Comparison of ENCODE assay signal across 8 cellular contexts in genomic region chr10:6163364-6164270, GRCh38. TPM values are rescaled to one million over a fixed set of nuclear protein-coding genes. Genes with fewer than 3 reads are reported as not detected.
DNase-seq lines count a peak whose midpoint lies in the region; ATAC-seq and TF ChIP-seq lines count a peak whose summit lies in the region.

No MANE protein-coding gene starts in this region.

- no peaks in the 10 kb centered on the region for H3K27me3 ChIP-seq in foreskin keratinocyte

- DNase-seq in DMS53 (lab: John Stamatoyannopoulos, UW) = peak; percentile 98
- DNase-seq in SHP77 (lab: John Stamatoyannopoulos, UW) = peak; percentile 6 to 63
- DNase-seq in activated gamma-delta T cell (lab: John Stamatoyannopoulos, UW) = peak; percentile 95
- DNase-seq in foreskin keratinocyte = peak; percentile 60 to 68
- DNase-seq in non-pigmented ciliary epithelial cell (ENCODE audit: low read depth) = peak; percentile 27
- DNase-seq in substantia nigra (lab: John Stamatoyannopoulos, UW) = peak in 47 of 49 donors; percentile 42 to 94 (median 74)

- H3K4me1 ChIP-seq in foreskin keratinocyte = peaks cover 11% of the 10 kb centered on the region

- TF ChIP-seq CTCF in foreskin keratinocyte (conservative IDR thresholded peaks at IDR 0.05) = no peak

- peak overlapping the region; percentile 73 for H3K27ac ChIP-seq in foreskin keratinocyte
- H3K27ac ChIP-seq in substantia nigra (ENCODE audit: low read depth, low read length, poor library complexity, severe bottlenecking) = peak overlapping the region; percentile 86

- ATAC-seq in GM21528 (IDR thresholded peaks at IDR 0.05; ENCODE audit: low FRiP score, unreplicated experiment) (peak; percentile 97), foreskin keratinocyte (peak; percentile 96)

- TF ChIP-seq RAD21 in Ishikawa (IDR thresholded peaks at IDR 0.05; ENCODE audit: low read depth) = no peak

- TF ChIP-seq EP300 in Ishikawa (IDR thresholded peaks at IDR 0.05; ENCODE audit: borderline replicate concordance) = peak; percentile 25; the same call in 1 of the 2 replicates

TF ChIP-seq in Ishikawa, 13 proteins besides CTCF, POLR2A, EP300 and RAD21:
- no peak for TF ChIP-seq FOXM1 (IDR thresholded peaks at IDR 0.05; ENCODE audit: borderline replicate concordance, low read depth)
- peak; percentile 29; the same call in 1 of the 2 replicates for TF ChIP-seq YY1 (IDR thresholded peaks at IDR 0.05; ENCODE audit: low read depth)
- TF ChIP-seq TCF12 (IDR thresholded peaks at IDR 0.05; ENCODE audit: low read depth) = peak; percentile 73; the same call in 1 of the 2 replicates
- peak; percentile 92 for TF ChIP-seq USF1 (IDR thresholded peaks at IDR 0.05)
- peak; percentile 80 for TF ChIP-seq TAF1 (IDR thresholded peaks at IDR 0.05; ENCODE audit: low read depth)
- TF ChIP-seq, protein P1, sequence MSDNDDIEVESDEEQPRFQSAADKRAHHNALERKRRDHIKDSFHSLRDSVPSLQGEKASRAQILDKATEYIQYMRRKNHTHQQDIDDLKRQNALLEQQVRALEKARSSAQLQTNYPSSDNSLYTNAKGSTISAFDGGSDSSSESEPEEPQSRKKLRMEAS (IDR thresholded peaks at IDR 0.05) = peak; percentile 98
- TF ChIP-seq TEAD4 (IDR thresholded peaks at IDR 0.05) = no peak; the same call in none of the 2 replicates
- peak; percentile 25; the same call in 1 of the 2 replicates for TF ChIP-seq NFIC (IDR thresholded peaks at IDR 0.05)

RNA-seq across cellular contexts. Expression of gene PFKFB3, which starts 39.1 kb away (rescaled TPM):
- 18.6 and 18.8 TPM in 2 replicates for total RNA-seq in foreskin keratinocyte
- 8.4 and 9.1 TPM in 2 replicates for polyA plus RNA-seq in foreskin keratinocyte

Comparison
In these comparisons a context has a peak if more than half of its experiments do, and no peak if none do; other contexts are left out.
1. Peak in every context shown above with its lines: DNase-seq, ATAC-seq and H3K27ac ChIP-seq.
2. DNase-seq: peak in every context shown above with its lines; median percentile 98 in DMS53; 95 in activated gamma-delta T cell; 74 in substantia nigra; 64 in foreskin keratinocyte; 34 in SHP77; 27 in non-pigmented ciliary epithelial cell.